ENCODE assay signal across 11 cellular contexts in genomic region chr2:216796096-216796840, GRCh38.
"Had no signal": no experiment of that assay in that cellular context is flagged by ENCODE, and none has a peak within 500 bp of the region (broad histone marks: within the 10 kb centered on the region; RNA-seq: fewer than 3 reads in every experiment).

No MANE protein-coding gene starts in this region.

- H3K36me3 ChIP-seq: breast epithelium, heart right ventricle, stomach had no signal

- H3K4me3 ChIP-seq: breast epithelium, heart right ventricle, stomach had no signal

- H3K27me3 ChIP-seq: breast epithelium, heart right ventricle, stomach had no signal

- DNase-seq: activated T-cell treated with anti-CD3 and anti-CD28 coated beads, Interleukin-2, amount 50 U/mL, for 1 hour; foreskin melanocyte; heart right ventricle; kidney; midbrain; stomach; trophoblast cell had no signal

- H3K9me3 ChIP-seq: breast epithelium, stomach had no signal

- H3K27ac ChIP-seq: breast epithelium, parathyroid adenoma, stomach had no signal

- ATAC-seq: activated CD4-positive, CD25-positive, alpha-beta regulatory T cell treated with anti-CD3 and anti-CD28 coated beads, Interleukin-2, amount 50 U/mL, for 24 hours; heart right ventricle; SK-N-SH treated with all-trans-retinoic acid at 6 μM for 48 hours had no signal
